1 cellular context compared by ENCODE assay signal in the genomic region with DNA sequence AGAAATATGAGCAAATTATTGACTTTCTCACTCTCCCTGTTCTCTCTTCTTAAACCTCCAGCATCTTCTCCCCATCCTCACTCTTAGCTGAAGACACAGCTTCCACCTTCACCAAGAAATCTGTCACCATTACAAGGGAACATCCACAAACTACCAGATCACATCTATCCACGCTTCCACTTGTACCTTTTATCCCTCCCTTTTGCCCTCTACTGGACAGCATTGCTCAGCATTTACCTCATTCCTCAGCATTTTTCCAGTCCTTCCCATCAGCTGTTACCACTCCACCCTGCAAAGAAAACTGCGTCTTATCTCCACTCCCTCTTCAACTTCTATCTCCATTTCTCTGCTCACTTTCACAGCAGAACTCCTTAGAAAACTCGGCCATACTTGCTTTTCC.
TF ChIP-seq lines count a peak whose summit lies in the region.

No MANE protein-coding gene starts in this region.

TF ChIP-seq in K562, 482 proteins besides CTCF, POLR2A, EP300 and RAD21:
- no peak for TF ChIP-seq HSF4 (CRISPR knock-in tag; IDR thresholded peaks at IDR 0.05; ENCODE audit: borderline replicate concordance)
- TF ChIP-seq, protein P1, sequence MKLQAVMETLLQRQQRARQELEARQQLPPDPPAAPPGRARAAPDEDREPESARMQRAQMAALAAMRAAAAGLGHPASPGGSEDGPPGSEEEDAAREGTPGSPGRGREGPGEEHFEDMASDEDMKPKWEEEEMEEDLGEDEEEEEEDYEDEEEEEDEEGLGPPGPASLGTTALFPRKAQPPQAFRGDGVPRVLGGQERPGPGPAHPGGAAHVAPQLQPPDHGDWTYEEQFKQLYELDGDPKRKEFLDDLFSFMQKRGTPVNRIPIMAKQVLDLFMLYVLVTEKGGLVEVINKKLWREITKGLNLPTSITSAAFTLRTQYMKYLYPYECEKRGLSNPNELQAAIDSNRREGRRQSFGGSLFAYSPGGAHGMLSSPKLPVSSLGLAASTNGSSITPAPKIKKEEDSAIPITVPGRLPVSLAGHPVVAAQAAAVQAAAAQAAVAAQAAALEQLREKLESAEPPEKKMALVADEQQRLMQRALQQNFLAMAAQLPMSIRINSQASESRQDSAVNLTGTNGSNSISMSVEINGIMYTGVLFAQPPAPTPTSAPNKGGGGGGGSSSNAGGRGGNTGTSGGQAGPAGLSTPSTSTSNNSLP (IDR thresholded peaks at IDR 0.05; ENCODE audit: borderline replicate concordance, low read depth, low read length) = no peak
- TF ChIP-seq CBX2 (IDR thresholded peaks at IDR 0.05; ENCODE audit: insufficient read depth, low read length, poor library complexity, severe bottlenecking) = no peak
- no peak for TF ChIP-seq CCNT2 (IDR thresholded peaks at IDR 0.05; ENCODE audit: borderline replicate concordance, extremely low read depth, insufficient read length, low read depth, low read length)
- TF ChIP-seq ZNF146 (CRISPR knock-in tag; IDR thresholded peaks at IDR 0.05; ENCODE audit: unreplicated experiment) = no peak
- TF ChIP-seq, protein P2, sequence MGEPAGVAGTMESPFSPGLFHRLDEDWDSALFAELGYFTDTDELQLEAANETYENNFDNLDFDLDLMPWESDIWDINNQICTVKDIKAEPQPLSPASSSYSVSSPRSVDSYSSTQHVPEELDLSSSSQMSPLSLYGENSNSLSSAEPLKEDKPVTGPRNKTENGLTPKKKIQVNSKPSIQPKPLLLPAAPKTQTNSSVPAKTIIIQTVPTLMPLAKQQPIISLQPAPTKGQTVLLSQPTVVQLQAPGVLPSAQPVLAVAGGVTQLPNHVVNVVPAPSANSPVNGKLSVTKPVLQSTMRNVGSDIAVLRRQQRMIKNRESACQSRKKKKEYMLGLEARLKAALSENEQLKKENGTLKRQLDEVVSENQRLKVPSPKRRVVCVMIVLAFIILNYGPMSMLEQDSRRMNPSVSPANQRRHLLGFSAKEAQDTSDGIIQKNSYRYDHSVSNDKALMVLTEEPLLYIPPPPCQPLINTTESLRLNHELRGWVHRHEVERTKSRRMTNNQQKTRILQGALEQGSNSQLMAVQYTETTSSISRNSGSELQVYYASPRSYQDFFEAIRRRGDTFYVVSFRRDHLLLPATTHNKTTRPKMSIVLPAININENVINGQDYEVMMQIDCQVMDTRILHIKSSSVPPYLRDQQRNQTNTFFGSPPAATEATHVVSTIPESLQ (CRISPR knock-in tag; IDR thresholded peaks at IDR 0.05) = no peak
- no peak for TF ChIP-seq TRIM24 (IDR thresholded peaks at IDR 0.05)
- TF ChIP-seq, protein P3, sequence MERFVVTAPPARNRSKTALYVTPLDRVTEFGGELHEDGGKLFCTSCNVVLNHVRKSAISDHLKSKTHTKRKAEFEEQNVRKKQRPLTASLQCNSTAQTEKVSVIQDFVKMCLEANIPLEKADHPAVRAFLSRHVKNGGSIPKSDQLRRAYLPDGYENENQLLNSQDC (CRISPR knock-in tag; IDR thresholded peaks at IDR 0.05) = no peak
- TF ChIP-seq ZNF133 (CRISPR knock-in tag; IDR thresholded peaks at IDR 0.05) = no peak
- TF ChIP-seq ATF1 (CRISPR knock-in tag; IDR thresholded peaks at IDR 0.05) = no peak
- no peak for TF ChIP-seq ATF1 (tag; IDR thresholded peaks at IDR 0.05)
- TF ChIP-seq ZNF134 (CRISPR knock-in tag; conservative IDR thresholded peaks at IDR 0.05) = no peak
- TF ChIP-seq, protein P4, sequence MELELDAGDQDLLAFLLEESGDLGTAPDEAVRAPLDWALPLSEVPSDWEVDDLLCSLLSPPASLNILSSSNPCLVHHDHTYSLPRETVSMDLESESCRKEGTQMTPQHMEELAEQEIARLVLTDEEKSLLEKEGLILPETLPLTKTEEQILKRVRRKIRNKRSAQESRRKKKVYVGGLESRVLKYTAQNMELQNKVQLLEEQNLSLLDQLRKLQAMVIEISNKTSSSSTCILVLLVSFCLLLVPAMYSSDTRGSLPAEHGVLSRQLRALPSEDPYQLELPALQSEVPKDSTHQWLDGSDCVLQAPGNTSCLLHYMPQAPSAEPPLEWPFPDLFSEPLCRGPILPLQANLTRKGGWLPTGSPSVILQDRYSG (tag; conservative IDR thresholded peaks at IDR 0.05; ENCODE audit: low read depth) = no peak
- TF ChIP-seq ZC3H4 (CRISPR knock-in tag; IDR thresholded peaks at IDR 0.05; ENCODE audit: borderline replicate concordance) = no peak
- no peak for TF ChIP-seq ZNF668 (CRISPR knock-in tag; IDR thresholded peaks at IDR 0.05)
- TF ChIP-seq ZNF586 (CRISPR knock-in tag; conservative IDR thresholded peaks at IDR 0.05) = no peak
- peak; percentile 26 for TF ChIP-seq C11orf30 (IDR thresholded peaks at IDR 0.05; ENCODE audit: low read depth)
- peak; percentile 41 for TF ChIP-seq ZNF316 (IDR thresholded peaks at IDR 0.05)
- TF ChIP-seq SPI1 (IDR thresholded peaks at IDR 0.05; ENCODE audit: borderline replicate concordance, low read depth, low read length) = no peak
- peak; percentile 14 for TF ChIP-seq DACH1 (IDR thresholded peaks at IDR 0.05; ENCODE audit: partially characterized antibody)
- peak in 1 of 2 experiments; percentile 63 for TF ChIP-seq NCOA2 (IDR thresholded peaks at IDR 0.05; ENCODE audit: partially characterized antibody in 2 of 2)
- TF ChIP-seq ZNF140 (CRISPR knock-in tag; IDR thresholded peaks at IDR 0.05) = no peak
- TF ChIP-seq, protein P5, sequence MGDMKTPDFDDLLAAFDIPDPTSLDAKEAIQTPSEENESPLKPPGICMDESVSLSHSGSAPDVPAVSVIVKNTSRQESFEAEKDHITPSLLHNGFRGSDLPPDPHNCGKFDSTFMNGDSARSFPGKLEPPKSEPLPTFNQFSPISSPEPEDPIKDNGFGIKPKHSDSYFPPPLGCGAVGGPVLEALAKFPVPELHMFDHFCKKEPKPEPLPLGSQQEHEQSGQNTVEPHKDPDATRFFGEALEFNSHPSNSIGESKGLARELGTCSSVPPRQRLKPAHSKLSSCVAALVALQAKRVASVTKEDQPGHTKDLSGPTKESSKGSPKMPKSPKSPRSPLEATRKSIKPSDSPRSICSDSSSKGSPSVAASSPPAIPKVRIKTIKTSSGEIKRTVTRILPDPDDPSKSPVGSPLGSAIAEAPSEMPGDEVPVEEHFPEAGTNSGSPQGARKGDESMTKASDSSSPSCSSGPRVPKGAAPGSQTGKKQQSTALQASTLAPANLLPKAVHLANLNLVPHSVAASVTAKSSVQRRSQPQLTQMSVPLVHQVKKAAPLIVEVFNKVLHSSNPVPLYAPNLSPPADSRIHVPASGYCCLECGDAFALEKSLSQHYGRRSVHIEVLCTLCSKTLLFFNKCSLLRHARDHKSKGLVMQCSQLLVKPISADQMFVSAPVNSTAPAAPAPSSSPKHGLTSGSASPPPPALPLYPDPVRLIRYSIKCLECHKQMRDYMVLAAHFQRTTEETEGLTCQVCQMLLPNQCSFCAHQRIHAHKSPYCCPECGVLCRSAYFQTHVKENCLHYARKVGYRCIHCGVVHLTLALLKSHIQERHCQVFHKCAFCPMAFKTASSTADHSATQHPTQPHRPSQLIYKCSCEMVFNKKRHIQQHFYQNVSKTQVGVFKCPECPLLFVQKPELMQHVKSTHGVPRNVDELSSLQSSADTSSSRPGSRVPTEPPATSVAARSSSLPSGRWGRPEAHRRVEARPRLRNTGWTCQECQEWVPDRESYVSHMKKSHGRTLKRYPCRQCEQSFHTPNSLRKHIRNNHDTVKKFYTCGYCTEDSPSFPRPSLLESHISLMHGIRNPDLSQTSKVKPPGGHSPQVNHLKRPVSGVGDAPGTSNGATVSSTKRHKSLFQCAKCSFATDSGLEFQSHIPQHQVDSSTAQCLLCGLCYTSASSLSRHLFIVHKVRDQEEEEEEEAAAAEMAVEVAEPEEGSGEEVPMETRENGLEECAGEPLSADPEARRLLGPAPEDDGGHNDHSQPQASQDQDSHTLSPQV (IDR thresholded peaks at IDR 0.05) = no peak
- TF ChIP-seq ZNF696 (CRISPR knock-in tag; conservative IDR thresholded peaks at IDR 0.05) = no peak
- TF ChIP-seq, protein P6, sequence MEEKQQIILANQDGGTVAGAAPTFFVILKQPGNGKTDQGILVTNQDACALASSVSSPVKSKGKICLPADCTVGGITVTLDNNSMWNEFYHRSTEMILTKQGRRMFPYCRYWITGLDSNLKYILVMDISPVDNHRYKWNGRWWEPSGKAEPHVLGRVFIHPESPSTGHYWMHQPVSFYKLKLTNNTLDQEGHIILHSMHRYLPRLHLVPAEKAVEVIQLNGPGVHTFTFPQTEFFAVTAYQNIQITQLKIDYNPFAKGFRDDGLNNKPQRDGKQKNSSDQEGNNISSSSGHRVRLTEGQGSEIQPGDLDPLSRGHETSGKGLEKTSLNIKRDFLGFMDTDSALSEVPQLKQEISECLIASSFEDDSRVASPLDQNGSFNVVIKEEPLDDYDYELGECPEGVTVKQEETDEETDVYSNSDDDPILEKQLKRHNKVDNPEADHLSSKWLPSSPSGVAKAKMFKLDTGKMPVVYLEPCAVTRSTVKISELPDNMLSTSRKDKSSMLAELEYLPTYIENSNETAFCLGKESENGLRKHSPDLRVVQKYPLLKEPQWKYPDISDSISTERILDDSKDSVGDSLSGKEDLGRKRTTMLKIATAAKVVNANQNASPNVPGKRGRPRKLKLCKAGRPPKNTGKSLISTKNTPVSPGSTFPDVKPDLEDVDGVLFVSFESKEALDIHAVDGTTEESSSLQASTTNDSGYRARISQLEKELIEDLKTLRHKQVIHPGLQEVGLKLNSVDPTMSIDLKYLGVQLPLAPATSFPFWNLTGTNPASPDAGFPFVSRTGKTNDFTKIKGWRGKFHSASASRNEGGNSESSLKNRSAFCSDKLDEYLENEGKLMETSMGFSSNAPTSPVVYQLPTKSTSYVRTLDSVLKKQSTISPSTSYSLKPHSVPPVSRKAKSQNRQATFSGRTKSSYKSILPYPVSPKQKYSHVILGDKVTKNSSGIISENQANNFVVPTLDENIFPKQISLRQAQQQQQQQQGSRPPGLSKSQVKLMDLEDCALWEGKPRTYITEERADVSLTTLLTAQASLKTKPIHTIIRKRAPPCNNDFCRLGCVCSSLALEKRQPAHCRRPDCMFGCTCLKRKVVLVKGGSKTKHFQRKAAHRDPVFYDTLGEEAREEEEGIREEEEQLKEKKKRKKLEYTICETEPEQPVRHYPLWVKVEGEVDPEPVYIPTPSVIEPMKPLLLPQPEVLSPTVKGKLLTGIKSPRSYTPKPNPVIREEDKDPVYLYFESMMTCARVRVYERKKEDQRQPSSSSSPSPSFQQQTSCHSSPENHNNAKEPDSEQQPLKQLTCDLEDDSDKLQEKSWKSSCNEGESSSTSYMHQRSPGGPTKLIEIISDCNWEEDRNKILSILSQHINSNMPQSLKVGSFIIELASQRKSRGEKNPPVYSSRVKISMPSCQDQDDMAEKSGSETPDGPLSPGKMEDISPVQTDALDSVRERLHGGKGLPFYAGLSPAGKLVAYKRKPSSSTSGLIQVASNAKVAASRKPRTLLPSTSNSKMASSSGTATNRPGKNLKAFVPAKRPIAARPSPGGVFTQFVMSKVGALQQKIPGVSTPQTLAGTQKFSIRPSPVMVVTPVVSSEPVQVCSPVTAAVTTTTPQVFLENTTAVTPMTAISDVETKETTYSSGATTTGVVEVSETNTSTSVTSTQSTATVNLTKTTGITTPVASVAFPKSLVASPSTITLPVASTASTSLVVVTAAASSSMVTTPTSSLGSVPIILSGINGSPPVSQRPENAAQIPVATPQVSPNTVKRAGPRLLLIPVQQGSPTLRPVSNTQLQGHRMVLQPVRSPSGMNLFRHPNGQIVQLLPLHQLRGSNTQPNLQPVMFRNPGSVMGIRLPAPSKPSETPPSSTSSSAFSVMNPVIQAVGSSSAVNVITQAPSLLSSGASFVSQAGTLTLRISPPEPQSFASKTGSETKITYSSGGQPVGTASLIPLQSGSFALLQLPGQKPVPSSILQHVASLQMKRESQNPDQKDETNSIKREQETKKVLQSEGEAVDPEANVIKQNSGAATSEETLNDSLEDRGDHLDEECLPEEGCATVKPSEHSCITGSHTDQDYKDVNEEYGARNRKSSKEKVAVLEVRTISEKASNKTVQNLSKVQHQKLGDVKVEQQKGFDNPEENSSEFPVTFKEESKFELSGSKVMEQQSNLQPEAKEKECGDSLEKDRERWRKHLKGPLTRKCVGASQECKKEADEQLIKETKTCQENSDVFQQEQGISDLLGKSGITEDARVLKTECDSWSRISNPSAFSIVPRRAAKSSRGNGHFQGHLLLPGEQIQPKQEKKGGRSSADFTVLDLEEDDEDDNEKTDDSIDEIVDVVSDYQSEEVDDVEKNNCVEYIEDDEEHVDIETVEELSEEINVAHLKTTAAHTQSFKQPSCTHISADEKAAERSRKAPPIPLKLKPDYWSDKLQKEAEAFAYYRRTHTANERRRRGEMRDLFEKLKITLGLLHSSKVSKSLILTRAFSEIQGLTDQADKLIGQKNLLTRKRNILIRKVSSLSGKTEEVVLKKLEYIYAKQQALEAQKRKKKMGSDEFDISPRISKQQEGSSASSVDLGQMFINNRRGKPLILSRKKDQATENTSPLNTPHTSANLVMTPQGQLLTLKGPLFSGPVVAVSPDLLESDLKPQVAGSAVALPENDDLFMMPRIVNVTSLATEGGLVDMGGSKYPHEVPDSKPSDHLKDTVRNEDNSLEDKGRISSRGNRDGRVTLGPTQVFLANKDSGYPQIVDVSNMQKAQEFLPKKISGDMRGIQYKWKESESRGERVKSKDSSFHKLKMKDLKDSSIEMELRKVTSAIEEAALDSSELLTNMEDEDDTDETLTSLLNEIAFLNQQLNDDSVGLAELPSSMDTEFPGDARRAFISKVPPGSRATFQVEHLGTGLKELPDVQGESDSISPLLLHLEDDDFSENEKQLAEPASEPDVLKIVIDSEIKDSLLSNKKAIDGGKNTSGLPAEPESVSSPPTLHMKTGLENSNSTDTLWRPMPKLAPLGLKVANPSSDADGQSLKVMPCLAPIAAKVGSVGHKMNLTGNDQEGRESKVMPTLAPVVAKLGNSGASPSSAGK (IDR thresholded peaks at IDR 0.05) = no peak
- no peak for TF ChIP-seq PTRF (tag; IDR thresholded peaks at IDR 0.05)
- TF ChIP-seq, protein P7, sequence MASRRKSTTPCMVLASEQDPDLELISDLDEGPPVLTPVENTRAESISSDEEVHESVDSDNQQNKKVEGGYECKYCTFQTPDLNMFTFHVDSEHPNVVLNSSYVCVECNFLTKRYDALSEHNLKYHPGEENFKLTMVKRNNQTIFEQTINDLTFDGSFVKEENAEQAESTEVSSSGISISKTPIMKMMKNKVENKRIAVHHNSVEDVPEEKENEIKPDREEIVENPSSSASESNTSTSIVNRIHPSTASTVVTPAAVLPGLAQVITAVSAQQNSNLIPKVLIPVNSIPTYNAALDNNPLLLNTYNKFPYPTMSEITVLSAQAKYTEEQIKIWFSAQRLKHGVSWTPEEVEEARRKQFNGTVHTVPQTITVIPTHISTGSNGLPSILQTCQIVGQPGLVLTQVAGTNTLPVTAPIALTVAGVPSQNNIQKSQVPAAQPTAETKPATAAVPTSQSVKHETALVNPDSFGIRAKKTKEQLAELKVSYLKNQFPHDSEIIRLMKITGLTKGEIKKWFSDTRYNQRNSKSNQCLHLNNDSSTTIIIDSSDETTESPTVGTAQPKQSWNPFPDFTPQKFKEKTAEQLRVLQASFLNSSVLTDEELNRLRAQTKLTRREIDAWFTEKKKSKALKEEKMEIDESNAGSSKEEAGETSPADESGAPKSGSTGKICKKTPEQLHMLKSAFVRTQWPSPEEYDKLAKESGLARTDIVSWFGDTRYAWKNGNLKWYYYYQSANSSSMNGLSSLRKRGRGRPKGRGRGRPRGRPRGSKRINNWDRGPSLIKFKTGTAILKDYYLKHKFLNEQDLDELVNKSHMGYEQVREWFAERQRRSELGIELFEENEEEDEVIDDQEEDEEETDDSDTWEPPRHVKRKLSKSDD (conservative IDR thresholded peaks at IDR 0.05; ENCODE audit: low read length) = no peak
- TF ChIP-seq MAFG (tag; conservative IDR thresholded peaks at IDR 0.05) = peak; percentile 37; the same call in 1 of the 2 replicates
